Comparison of ENCODE assay signal across 16 cellular contexts in genomic region chr5:94103507-94104245, GRCh38.
DNase-seq lines count a peak whose midpoint lies in the region; ATAC-seq, FAIRE-seq and TF ChIP-seq lines count a peak whose summit lies in the region.
"Had no signal": no experiment of that assay in that cellular context is flagged by ENCODE, and none has a peak within 500 bp of the region (broad histone marks: within the 10 kb centered on the region; RNA-seq: fewer than 3 reads in every experiment).

No MANE protein-coding gene starts in this region.

- peaks cover 12% of the 10 kb centered on the region for H4K20me1 ChIP-seq in astrocyte (ENCODE audit: insufficient read depth, low read length)

- no peak for DNase-seq in activated T-cell treated with anti-CD3 and anti-CD28 coated beads, Interleukin-2, amount 50 U/mL, for 72 hours
- no peak for DNase-seq in activated T-cell treated with anti-CD3 and anti-CD28 coated beads for 4 hours
- DNase-seq in LHCN-M2 (ENCODE audit: low read depth): peak; percentile 7
- no peak for DNase-seq in astrocyte (ENCODE audit: low read depth)
- DNase-seq in AML-193 (lab: John Stamatoyannopoulos, UW): no peak
- no peak for DNase-seq in brain microvascular endothelial cell
- DNase-seq: COR-L47, GM23248, HCEC 1CT, NCI-H1436 treated with DMSO at 0.1 percent for 48 hours, NCI-H2081, RPMI8226 had no signal

- H3K36me3 ChIP-seq in astrocyte (ENCODE audit: insufficient read depth, low read length) (no peaks in the 10 kb centered on the region), brain microvascular endothelial cell (replicated peaks) (no peaks in the 10 kb centered on the region)

- no peak overlapping the region for H2AFZ ChIP-seq in astrocyte (ENCODE audit: low read depth, low read length)
- H2AFZ ChIP-seq: GM23248 had no signal

- H3K9me3 Mint-ChIP-seq in activated T-cell treated with anti-CD3 and anti-CD28 coated beads, Interleukin-2, amount 50 U/mL, for 72 hours: peaks cover 12 to 19% of the 10 kb centered on the region in 2 donors
- H3K9me3 Mint-ChIP-seq in astrocyte (ENCODE audit: unreplicated experiment): peaks cover 14% of the 10 kb centered on the region
- H3K9me3 Mint-ChIP-seq in stimulated activated memory B cell treated with anti-CD40 and anti-IgM and Interleukin-4, amounts not matched to agents 10 μg/mL and 1 μg/mL and 100 μg/mL, for 72 hours: peaks cover 28% of the 10 kb centered on the region

- H3K9me3 ChIP-seq in astrocyte (ENCODE audit: insufficient read depth, low read depth, low read length): peaks cover 2% of the 10 kb centered on the region

- H3K27ac ChIP-seq in astrocyte (ENCODE audit: low read depth, low read length) (no peak overlapping the region), brain microvascular endothelial cell (no peak overlapping the region)
- H3K27ac ChIP-seq: GM23248, HL-60 had no signal

- H3K4me3 ChIP-seq in astrocyte (ENCODE audit: insufficient read depth, low read depth, low read length) (no peak overlapping the region), brain microvascular endothelial cell (ENCODE audit: low read depth, low read length) (no peak overlapping the region)
- H3K4me3 ChIP-seq: GM23248 had no signal

- peak; percentile 49 for FAIRE-seq in astrocyte (lab: Jason Lieb, UNC)
- FAIRE-seq: HTR-8/SVneo had no signal

- no peak for TF ChIP-seq CTCF in astrocyte (IDR thresholded peaks at IDR 0.05; ENCODE audit: insufficient read depth, low read depth, low read length)
- no peak for TF ChIP-seq CTCF in brain microvascular endothelial cell (IDR thresholded peaks at IDR 0.05; ENCODE audit: low read depth, low read length, missing control alignments)

- H3K27ac Mint-ChIP-seq in activated T-cell treated with anti-CD3 and anti-CD28 coated beads, Interleukin-2, amount 50 U/mL, for 72 hours: peak overlapping the region; percentile 14
- no peak overlapping the region for H3K27ac Mint-ChIP-seq in astrocyte (ENCODE audit: unreplicated experiment)
- H3K27ac Mint-ChIP-seq in stimulated activated memory B cell treated with anti-CD40 and anti-IgM and Interleukin-4, amounts not matched to agents 10 μg/mL and 1 μg/mL and 100 μg/mL, for 72 hours: peak overlapping the region; percentile 45
- H3K27ac Mint-ChIP-seq: CD14-positive monocyte had no signal

- no peak for ATAC-seq in activated T-cell treated with anti-CD3 and anti-CD28 coated beads, Interleukin-2, amount 50 U/mL, for 72 hours (replicated peaks in 1 of 2)
- ATAC-seq in stimulated activated memory B cell treated with anti-CD40 and anti-IgM and Interleukin-4, amounts not matched to agents 10 μg/mL and 1 μg/mL and 100 μg/mL, for 72 hours: no peak

- peaks cover 32 to 39% of the 10 kb centered on the region in 2 donors for H3K36me3 Mint-ChIP-seq in activated T-cell treated with anti-CD3 and anti-CD28 coated beads, Interleukin-2, amount 50 U/mL, for 72 hours (ENCODE audit: insufficient read depth in 2 of 2)
- peaks cover 3% of the 10 kb centered on the region for H3K36me3 Mint-ChIP-seq in astrocyte (ENCODE audit: low read depth, unreplicated experiment)
- peaks cover 68% of the 10 kb centered on the region for H3K36me3 Mint-ChIP-seq in stimulated activated memory B cell treated with anti-CD40 and anti-IgM and Interleukin-4, amounts not matched to agents 10 μg/mL and 1 μg/mL and 100 μg/mL, for 72 hours

- in situ Hi-C loops in brain microvascular endothelial cell (cut with HindIII; ENCODE audit: low pct_ligation_motif_present, low sequenced_read_pairs): no loop called here

- peaks cover 69% of the 10 kb centered on the region for H3K79me2 ChIP-seq in astrocyte (ENCODE audit: insufficient read depth, low read length)

- H3K4me1 Mint-ChIP-seq in activated T-cell treated with anti-CD3 and anti-CD28 coated beads, Interleukin-2, amount 50 U/mL, for 72 hours (ENCODE audit: low read depth): peaks cover 27% of the 10 kb centered on the region
- no peaks in the 10 kb centered on the region for H3K4me1 Mint-ChIP-seq in astrocyte (ENCODE audit: low read depth, unreplicated experiment)
- H3K4me1 Mint-ChIP-seq in stimulated activated memory B cell treated with anti-CD40 and anti-IgM and Interleukin-4, amounts not matched to agents 10 μg/mL and 1 μg/mL and 100 μg/mL, for 72 hours: peaks cover 63% of the 10 kb centered on the region
- H3K4me1 Mint-ChIP-seq: CD14-positive monocyte had no signal

- no peaks in the 10 kb centered on the region for H3K4me1 ChIP-seq in astrocyte (ENCODE audit: insufficient read depth, low read length)

- H3K27me3 Mint-ChIP-seq in activated T-cell treated with anti-CD3 and anti-CD28 coated beads, Interleukin-2, amount 50 U/mL, for 72 hours (ENCODE audit: low read depth): no peaks in the 10 kb centered on the region
- H3K27me3 Mint-ChIP-seq in astrocyte (ENCODE audit: low read depth, unreplicated experiment): no peaks in the 10 kb centered on the region
- no peaks in the 10 kb centered on the region for H3K27me3 Mint-ChIP-seq in stimulated activated memory B cell treated with anti-CD40 and anti-IgM and Interleukin-4, amounts not matched to agents 10 μg/mL and 1 μg/mL and 100 μg/mL, for 72 hours

- H3K27me3 ChIP-seq in astrocyte (ENCODE audit: insufficient read depth, low read length) (no peaks in the 10 kb centered on the region), brain microvascular endothelial cell (replicated peaks) (no peaks in the 10 kb centered on the region)

- no peak overlapping the region for H3K4me2 ChIP-seq in astrocyte (ENCODE audit: low read length)

- peak overlapping the region in 1 of 2 donors; percentile 55 for H3K4me3 Mint-ChIP-seq in activated T-cell treated with anti-CD3 and anti-CD28 coated beads, Interleukin-2, amount 50 U/mL, for 72 hours
- no peak overlapping the region for H3K4me3 Mint-ChIP-seq in astrocyte (ENCODE audit: unreplicated experiment)
- H3K4me3 Mint-ChIP-seq in stimulated activated memory B cell treated with anti-CD40 and anti-IgM and Interleukin-4, amounts not matched to agents 10 μg/mL and 1 μg/mL and 100 μg/mL, for 72 hours: no peak overlapping the region
- H3K4me3 Mint-ChIP-seq: CD14-positive monocyte had no signal

- H3K9ac ChIP-seq in astrocyte (ENCODE audit: low read length): no peak overlapping the region
- H3K9ac ChIP-seq: GM23248 had no signal
